18 cellular contexts compared by ENCODE assay signal in genomic region chr2:3956892-3957291, GRCh38.
A peak's percentile ranks its signal among the peaks of the same experiment; 100 is the strongest.
DNase-seq lines count a peak whose midpoint lies in the region; ATAC-seq and TF ChIP-seq lines count a peak whose summit lies in the region.
"Had no signal": no experiment of that assay in that cellular context is flagged by ENCODE, and none has a peak within 500 bp of the region (broad histone marks: within the 10 kb centered on the region; RNA-seq: fewer than 3 reads in every experiment).

No MANE protein-coding gene starts in this region.

- CTCF ChIA-PET in PC-9 (lab: Charles Lee), result no interaction called here

- DNase-seq in Daoy (ENCODE audit: low read depth) (peak; percentile 35), PC-9 (no peak), neural crest cell (ENCODE audit: low read depth, low spot score) (no peak), HPDE6-E6E7 (ENCODE audit: extremely low spot score) (no peak), posterior vena cava (ENCODE audit: low spot score) (no peak), iPS-NIHi11 (ENCODE audit: low spot score) (no peak)
- DNase-seq: CD8-positive, alpha-beta T cell; COR-L47; DMS153; DMS79 treated with DMSO at 0.1 percent for 48 hours; GDM1; IMR-90 had no signal

- H3K9me3 Mint-ChIP-seq in brain, result peaks cover 0 to 11% (median 5%) of the 10 kb centered on the region in 5 experiments
- peaks cover 2% of the 10 kb centered on the region for H3K9me3 Mint-ChIP-seq in neural crest cell
- H3K9me3 Mint-ChIP-seq: CD8-positive, alpha-beta T cell had no signal

- H3K9me2 ChIP-seq in PC-9 (ENCODE audit: insufficient read depth), result no peaks in the 10 kb centered on the region

- H3K4me1 Mint-ChIP-seq in brain (peaks cover 65% of the 10 kb centered on the region), neural crest cell (peaks cover 21% of the 10 kb centered on the region)
- H3K4me1 Mint-ChIP-seq: CD14-positive monocyte had no signal

- H3K4me2 ChIP-seq in PC-9, result no peak overlapping the region
- H3K4me2 ChIP-seq: A549 had no signal

- H3K4me1 ChIP-seq in PC-9 (replicated peaks; ENCODE audit: insufficient read depth), result no peaks in the 10 kb centered on the region
- H3K4me1 ChIP-seq: A549 had no signal

- no peaks in the 10 kb centered on the region for H3K79me2 ChIP-seq in PC-9 (ENCODE audit: low read depth)

- H4K20me1 ChIP-seq in PC-9 (ENCODE audit: insufficient read depth), result no peaks in the 10 kb centered on the region

- H3F3A ChIP-seq in PC-9 (ENCODE audit: insufficient read depth, low read depth), result no peaks in the 10 kb centered on the region

- H2AFZ ChIP-seq in PC-9, result peak overlapping the region; percentile 29; the same call in 1 of the 2 replicates

- no TSS peak for BruUV-seq in PC-9 (replicated peaks; lab: Mats Ljungman, UMichigan)

- H3K27ac Mint-ChIP-seq in brain (peak overlapping the region in 4 of 5 experiments; percentile 9 to 83 (median 34)), neural crest cell (ENCODE audit: unreplicated experiment) (peak overlapping the region; percentile 71)
- H3K27ac Mint-ChIP-seq: CD14-positive monocyte; CD8-positive, alpha-beta T cell had no signal

- POLR2A ChIA-PET in PC-9 (lab: Charles Lee; ENCODE audit: unreplicated experiment), result no interaction called here

- no peak overlapping the region for H3K27ac ChIP-seq in PC-9
- H3K27ac ChIP-seq: A549, HL-60 had no signal

- intact Hi-C loops in PC-9 (cut with micrococcal nuclease; ENCODE audit: unreplicated experiment) (loop anchor here (5.0 kb wide), 1 partner anchor 1960 kb away; no protein-coding TSS in a partner anchor), posterior vena cava (cut with DNase I) (no loop called here)

- H3K36me3 ChIP-seq in PC-9 (ENCODE audit: low read depth), result no peaks in the 10 kb centered on the region

- peaks cover 41% of the 10 kb centered on the region for H3K27me3 ChIP-seq in PC-9 (ENCODE audit: insufficient read depth, low read depth)

- H3K27me3 Mint-ChIP-seq in brain, result peaks cover 11% of the 10 kb centered on the region
- H3K27me3 Mint-ChIP-seq in neural crest cell (ENCODE audit: low read depth), result no peaks in the 10 kb centered on the region

- no peak for ATAC-seq in SK-N-SH treated with all-trans-retinoic acid at 6 μM for 48 hours
- ATAC-seq: CD8-positive, alpha-beta T cell; HCT116 had no signal

- no peaks in the 10 kb centered on the region for H3K9me3 ChIP-seq in PC-9 (ENCODE audit: insufficient read depth, low read depth)
- H3K9me3 ChIP-seq: A549 had no signal

- H3K36me3 Mint-ChIP-seq in brain (no peaks in the 10 kb centered on the region), neural crest cell (ENCODE audit: low read depth) (no peaks in the 10 kb centered on the region)
- H3K36me3 Mint-ChIP-seq: CD14-positive monocyte; CD8-positive, alpha-beta T cell had no signal

- H3K4me3 Mint-ChIP-seq in brain, result peak overlapping the region in 1 of 5 experiments; percentile 14
- no peak overlapping the region for H3K4me3 Mint-ChIP-seq in neural crest cell
- H3K4me3 Mint-ChIP-seq: CD14-positive monocyte; CD8-positive, alpha-beta T cell had no signal

- H3K4me3 ChIP-seq in PC-9, result no peak overlapping the region
- H3K4me3 ChIP-seq: A549 had no signal

- no peak for TF ChIP-seq CTCF in PC-9 (conservative IDR thresholded peaks at IDR 0.05)
- no peak for TF ChIP-seq CTCF in brain (conservative IDR thresholded peaks at IDR 0.05)
- TF ChIP-seq CTCF in neural crest cell (conservative IDR thresholded peaks at IDR 0.05), result no peak

TF ChIP-seq in SK-N-SH treated with all-trans-retinoic acid at 6 μM for 48 hours, 23 proteins besides CTCF, POLR2A, EP300 and RAD21:
- TF ChIP-seq PATZ1 (CRISPR knock-in tag; IDR thresholded peaks at IDR 0.05; ENCODE audit: borderline replicate concordance) (no peak), ZNF70 (CRISPR knock-in tag; IDR thresholded peaks at IDR 0.05) (no peak), BACH2 (CRISPR knock-in tag; IDR thresholded peaks at IDR 0.05; ENCODE audit: borderline replicate concordance) (no peak), GLIS3 (CRISPR knock-in tag; IDR thresholded peaks at IDR 0.05) (no peak), CSDC2 (CRISPR knock-in tag; IDR thresholded peaks at IDR 0.05) (no peak), SNAI2 (CRISPR knock-in tag; IDR thresholded peaks at IDR 0.05) (no peak), ZNF565 (CRISPR knock-in tag; conservative IDR thresholded peaks at IDR 0.05; ENCODE audit: low read depth) (no peak), ZFP3 (CRISPR knock-in tag; IDR thresholded peaks at IDR 0.05) (no peak), CSRNP3 (CRISPR knock-in tag; IDR thresholded peaks at IDR 0.05) (no peak)
- TF ChIP-seq, protein P1, sequence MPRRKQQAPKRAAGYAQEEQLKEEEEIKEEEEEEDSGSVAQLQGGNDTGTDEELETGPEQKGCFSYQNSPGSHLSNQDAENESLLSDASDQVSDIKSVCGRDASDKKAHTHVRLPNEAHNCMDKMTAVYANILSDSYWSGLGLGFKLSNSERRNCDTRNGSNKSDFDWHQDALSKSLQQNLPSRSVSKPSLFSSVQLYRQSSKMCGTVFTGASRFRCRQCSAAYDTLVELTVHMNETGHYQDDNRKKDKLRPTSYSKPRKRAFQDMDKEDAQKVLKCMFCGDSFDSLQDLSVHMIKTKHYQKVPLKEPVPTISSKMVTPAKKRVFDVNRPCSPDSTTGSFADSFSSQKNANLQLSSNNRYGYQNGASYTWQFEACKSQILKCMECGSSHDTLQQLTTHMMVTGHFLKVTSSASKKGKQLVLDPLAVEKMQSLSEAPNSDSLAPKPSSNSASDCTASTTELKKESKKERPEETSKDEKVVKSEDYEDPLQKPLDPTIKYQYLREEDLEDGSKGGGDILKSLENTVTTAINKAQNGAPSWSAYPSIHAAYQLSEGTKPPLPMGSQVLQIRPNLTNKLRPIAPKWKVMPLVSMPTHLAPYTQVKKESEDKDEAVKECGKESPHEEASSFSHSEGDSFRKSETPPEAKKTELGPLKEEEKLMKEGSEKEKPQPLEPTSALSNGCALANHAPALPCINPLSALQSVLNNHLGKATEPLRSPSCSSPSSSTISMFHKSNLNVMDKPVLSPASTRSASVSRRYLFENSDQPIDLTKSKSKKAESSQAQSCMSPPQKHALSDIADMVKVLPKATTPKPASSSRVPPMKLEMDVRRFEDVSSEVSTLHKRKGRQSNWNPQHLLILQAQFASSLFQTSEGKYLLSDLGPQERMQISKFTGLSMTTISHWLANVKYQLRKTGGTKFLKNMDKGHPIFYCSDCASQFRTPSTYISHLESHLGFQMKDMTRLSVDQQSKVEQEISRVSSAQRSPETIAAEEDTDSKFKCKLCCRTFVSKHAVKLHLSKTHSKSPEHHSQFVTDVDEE (CRISPR knock-in tag; IDR thresholded peaks at IDR 0.05), result no peak
